8 cellular contexts compared by ENCODE assay signal in genomic region chr1:193479187-193479586, GRCh38.
DNase-seq lines count a peak whose midpoint lies in the region; ATAC-seq, FAIRE-seq and TF ChIP-seq lines count a peak whose summit lies in the region.

No MANE protein-coding gene starts in this region.

- no peaks in the 10 kb centered on the region for H3K36me3 ChIP-seq in bronchial epithelial cell (ENCODE audit: control insufficient read depth, insufficient read depth, low read length)

- no peak overlapping the region for H3K4me3 ChIP-seq in bronchial epithelial cell (ENCODE audit: low read depth, low read length)

- no peaks in the 10 kb centered on the region for H3K27me3 ChIP-seq in bronchial epithelial cell (ENCODE audit: control insufficient read depth, insufficient read depth, low read length)

- H3K36me3 Mint-ChIP-seq in progenitor cell of endocrine pancreas (ENCODE audit: insufficient read depth): no peaks in the 10 kb centered on the region

- H3K4me1 Mint-ChIP-seq in progenitor cell of endocrine pancreas (ENCODE audit: low read depth): no peaks in the 10 kb centered on the region

- H3K9me3 Mint-ChIP-seq in progenitor cell of endocrine pancreas (ENCODE audit: low read depth): no peaks in the 10 kb centered on the region

- DNase-seq in T follicular helper cell (ENCODE audit: low read depth) (peak; percentile 67), bronchial epithelial cell (ENCODE audit: low read depth) (no peak), HPDE6-E6E7 (ENCODE audit: extremely low spot score) (no peak), SW 1271 (lab: John Stamatoyannopoulos, UW) (no peak), progenitor cell of endocrine pancreas (ENCODE audit: low spot score, unreplicated experiment) (no peak)
- peak; percentile 8 to 93 (median 76) for DNase-seq in stimulated activated naive CD4-positive, alpha-beta T cell (lab: John Stamatoyannopoulos, UW)

- TF ChIP-seq CTCF in bronchial epithelial cell (IDR thresholded peaks at IDR 0.05; ENCODE audit: insufficient read depth, low read length, severe bottlenecking) (no peak), progenitor cell of endocrine pancreas (IDR thresholded peaks at IDR 0.05; ENCODE audit: unreplicated experiment) (no peak)

- H3K27ac Mint-ChIP-seq in progenitor cell of endocrine pancreas: no peak overlapping the region

- no peaks in the 10 kb centered on the region for H3K27me3 Mint-ChIP-seq in progenitor cell of endocrine pancreas

- ATAC-seq in GM18511 (IDR thresholded peaks at IDR 0.05; ENCODE audit: unreplicated experiment) (peak; percentile 98), HG02870 (IDR thresholded peaks at IDR 0.05; ENCODE audit: unreplicated experiment) (peak; percentile 96)

- FAIRE-seq in bronchial epithelial cell (lab: Jason Lieb, UNC): peak; percentile 52

- no peak overlapping the region for H3K4me3 Mint-ChIP-seq in progenitor cell of endocrine pancreas (ENCODE audit: low read depth)

Comparison
In these comparisons a context has a peak if more than half of its experiments do, and no peak if none do; other contexts are left out.
1. DNase-seq: peak in T follicular helper cell (single experiment) and stimulated activated naive CD4-positive, alpha-beta T cell (6 of 6); none in bronchial epithelial cell (single experiment), HPDE6-E6E7 (single experiment), SW 1271 (0 of 2) and progenitor cell of endocrine pancreas (single experiment).